15 cellular contexts compared by ENCODE assay signal in genomic region chr20:50501970-50502745, GRCh38. TPM values are rescaled to one million over a fixed set of nuclear protein-coding genes. Genes with fewer than 3 reads are reported as not detected.
DNase-seq lines count a peak whose midpoint lies in the region; ATAC-seq, FAIRE-seq and TF ChIP-seq lines count a peak whose summit lies in the region.
"Had no signal": no experiment of that assay in that cellular context is flagged by ENCODE, and none has a peak within 500 bp of the region (broad histone marks: within the 10 kb centered on the region; RNA-seq: fewer than 3 reads in every experiment).

No MANE protein-coding gene starts in this region.

- peaks cover 24% of the 10 kb centered on the region for H3K4me1 Mint-ChIP-seq in stimulated activated effector memory CD8-positive, alpha-beta T cell treated with anti-CD3 and anti-CD28 coated beads, Interleukin-12 subunit alpha, Interleukin-12 subunit beta, amount 100 ng/mL, for 72 hours

- intact Hi-C loops in GM12878 (cut with micrococcal nuclease; ENCODE audit: unreplicated experiment): no loop called here

- H4K20me1 ChIP-seq in GM12878 (ENCODE audit: control insufficient read depth, insufficient read depth): no peaks in the 10 kb centered on the region

- peak overlapping the region in 1 of 2 experiments; percentile 10 for H2BK12ac ChIP-seq in mesenchymal stem cell (ENCODE audit: low read length in 2 of 2)

- TF ChIP-seq EP300 in GM12878 (IDR thresholded peaks at IDR 0.05; ENCODE audit: borderline replicate concordance in 1 of 2, control insufficient read depth in 1 of 2, low read depth in 2 of 2, low read length in 2 of 2): no peak

- POLR2A ChIA-PET in GM12878 (lab: Charles Lee): interaction anchor here (0.6 to 4.4 kb wide), 6 partner anchors 12 to 87 kb away, joined by 3 to 33 read pairs (median 4); no protein-coding TSS in a partner anchor

- ATAC-seq in GM12878 (no peak), HG02610 (IDR thresholded peaks at IDR 0.05; ENCODE audit: unreplicated experiment) (no peak)
- ATAC-seq in stimulated activated effector memory CD8-positive, alpha-beta T cell treated with anti-CD3 and anti-CD28 coated beads, Interleukin-12 subunit alpha, Interleukin-12 subunit beta, amount 100 ng/mL, for 72 hours: no peak
- ATAC-seq: T-cell had no signal

- in situ Hi-C loops in GM12878 (cut with MboI): loop anchor here (25.0 kb wide), 1 partner anchor 815 kb away; no protein-coding TSS in a partner anchor

- H2AFZ ChIP-seq in GM12878 (ENCODE audit: control insufficient read depth, low read depth, low read length) (peak overlapping the region; percentile 89), mesenchymal stem cell (ENCODE audit: low read depth, low read length) (no peak overlapping the region)

- RAD21 ChIA-PET in GM12878 (lab: Charles Lee; ENCODE audit: unreplicated experiment): interaction anchor here (0.8 to 2.2 kb wide), 11 partner anchors 9 to 74 kb away, joined by 3 to 8 read pairs (median 4); no protein-coding TSS in a partner anchor

- H2BK5ac ChIP-seq in mesenchymal stem cell (ENCODE audit: low read depth, low read length, poor library complexity, severe bottlenecking): no peak overlapping the region

- no peak for TF ChIP-seq RAD21 in GM12878 (IDR thresholded peaks at IDR 0.05; ENCODE audit: insufficient read depth, low read depth, low read length)

- H3K79me2 ChIP-seq in GM12878 (ENCODE audit: control insufficient read depth, insufficient read depth, low read length): no peaks in the 10 kb centered on the region

- H3K36me3 ChIP-seq in GM12878 (ENCODE audit: control insufficient read depth in 2 of 2, insufficient read depth in 2 of 2, low read length in 1 of 2) (no peaks in the 10 kb centered on the region), mesenchymal stem cell (ENCODE audit: control insufficient read depth in 1 of 2, insufficient read depth in 2 of 2, low read depth in 1 of 2, low read length in 2 of 2) (no peaks in the 10 kb centered on the region)

- H3K27ac ChIP-seq in GM12878 (ENCODE audit: control insufficient read depth, insufficient read depth): peak overlapping the region; percentile 45
- H3K27ac ChIP-seq in mesenchymal stem cell (ENCODE audit: low read length, poor library complexity, severe bottlenecking): no peak overlapping the region

- no peaks in the 10 kb centered on the region; the same call in 2 of the 3 replicates for H3K9me3 ChIP-seq in GM12878 (replicated peaks; ENCODE audit: control insufficient read depth, insufficient read depth, low read length)
- no peaks in the 10 kb centered on the region for H3K9me3 ChIP-seq in mesenchymal stem cell (ENCODE audit: control insufficient read depth, low read length)

- no peak overlapping the region for H3K4me3 ChIP-seq in GM12878
- no peak overlapping the region for H3K4me3 ChIP-seq in mesenchymal stem cell (ENCODE audit: insufficient read depth in 1 of 2, low read depth in 1 of 2, low read length in 2 of 2)

- H3K9ac ChIP-seq in GM12878 (ENCODE audit: control insufficient read depth, insufficient read depth, low read length) (peak overlapping the region; percentile 44), mesenchymal stem cell (ENCODE audit: low read length) (peak overlapping the region; percentile 64)

- H2BK15ac ChIP-seq in mesenchymal stem cell (ENCODE audit: low read depth, poor library complexity, severe bottlenecking): peak overlapping the region; percentile 6

- peak overlapping the region; percentile 71 for H3K4me2 ChIP-seq in GM12878 (ENCODE audit: control insufficient read depth, insufficient read depth)
- no peak overlapping the region for H3K4me2 ChIP-seq in mesenchymal stem cell (ENCODE audit: low read length, poor library complexity, severe bottlenecking)

- peak; percentile 90 for DNase-seq in CD1c-positive myeloid dendritic cell (ENCODE audit: extremely low spot score)
- DNase-seq in GM12878 (ENCODE audit: low read depth, low spot score): no peak
- no peak for DNase-seq in mesenchymal stem cell
- DNase-seq in stimulated activated effector memory CD8-positive, alpha-beta T cell treated with anti-CD3 and anti-CD28 coated beads, Interleukin-12 subunit alpha, Interleukin-12 subunit beta, amount 100 ng/mL, for 72 hours (ENCODE audit: low spot score in 2 of 2): no peak
- DNase-seq in KG1 (lab: John Stamatoyannopoulos, UW): no peak
- DNase-seq in nucleus accumbens (lab: John Stamatoyannopoulos, UW): no peak
- DNase-seq in stimulated activated CD4-positive, alpha-beta T cell treated with anti-CD3 and anti-CD28 coated beads, Interleukin-4, amount 100 ng/mL, for 1 hour: no peak
- DNase-seq: activated CD4-positive, CD25-positive, alpha-beta regulatory T cell treated with anti-CD3 and anti-CD28 coated beads, Interleukin-2, amount 50 U/mL, for 72 hours; activated naive CD4-positive, alpha-beta T cell treated with anti-CD3 and anti-CD28 coated beads, Interleukin-2, amount 50 U/mL, for 16 hours; DMS53; effector memory CD4-positive, alpha-beta T cell; MM.1S; NCI-H2029 treated with DMSO at 0.1 percent for 48 hours; T-cell had no signal

- no peaks in the 10 kb centered on the region for H3K79me1 ChIP-seq in mesenchymal stem cell (replicated peaks; ENCODE audit: low read length, poor library complexity, severe bottlenecking)

- SMC1A ChIA-PET in GM12878 (lab: Charles Lee; ENCODE audit: uncharacterized antibody, unreplicated experiment): interaction anchor here (1.0 to 95.1 kb wide), 6 partner anchors 11 to 44 kb away, joined by 3 to 2799 read pairs (median 7); partner anchors contain the start of gene PTPN1

- H3K18ac ChIP-seq in mesenchymal stem cell (ENCODE audit: low read depth in 1 of 2, low read length in 2 of 2): no peak overlapping the region

- H3K4me3 Mint-ChIP-seq in stimulated activated effector memory CD8-positive, alpha-beta T cell treated with anti-CD3 and anti-CD28 coated beads, Interleukin-12 subunit alpha, Interleukin-12 subunit beta, amount 100 ng/mL, for 72 hours: no peak overlapping the region
- H3K4me3 Mint-ChIP-seq: T-cell had no signal

- TF ChIP-seq CTCF in GM12878 (IDR thresholded peaks at IDR 0.05 in 2 of 3, conservative IDR thresholded peaks at IDR 0.05 in 1 of 3; ENCODE audit: control insufficient read depth in 2 of 3, extremely low read depth in 1 of 3, insufficient read depth in 1 of 3, low read depth in 3 of 3, low read length in 3 of 3): no peak

- H2AK5ac ChIP-seq in mesenchymal stem cell (ENCODE audit: low read length, severe bottlenecking): no peak overlapping the region

- no peak overlapping the region for H4K91ac ChIP-seq in mesenchymal stem cell (ENCODE audit: low read length)

- CTCF ChIA-PET in GM12878 (lab: Yijun Ruan, JAX): interaction anchor here (0.5 to 10.4 kb wide), 13 partner anchors 9 to 84 kb away, joined by 3 to 240 read pairs (median 7); no protein-coding TSS in a partner anchor

- peak overlapping the region in 1 of 2 experiments; percentile 3 for H3K14ac ChIP-seq in mesenchymal stem cell (ENCODE audit: low read length in 2 of 2)

- peak overlapping the region; percentile 26 for H3K27ac Mint-ChIP-seq in stimulated activated effector memory CD8-positive, alpha-beta T cell treated with anti-CD3 and anti-CD28 coated beads, Interleukin-12 subunit alpha, Interleukin-12 subunit beta, amount 100 ng/mL, for 72 hours
- H3K27ac Mint-ChIP-seq: T-cell had no signal

- H3K36me3 Mint-ChIP-seq in stimulated activated effector memory CD8-positive, alpha-beta T cell treated with anti-CD3 and anti-CD28 coated beads, Interleukin-12 subunit alpha, Interleukin-12 subunit beta, amount 100 ng/mL, for 72 hours: no peaks in the 10 kb centered on the region
- H3K36me3 Mint-ChIP-seq: T-cell had no signal

- H3K4ac ChIP-seq in mesenchymal stem cell (ENCODE audit: low read depth in 1 of 2, low read length in 2 of 2): no peak overlapping the region

- H3K4me1 ChIP-seq in GM12878 (ENCODE audit: control insufficient read depth, insufficient read depth, low read length) (peaks cover 45% of the 10 kb centered on the region), mesenchymal stem cell (ENCODE audit: control insufficient read depth, insufficient read depth, low read depth, low read length) (peaks cover 3% of the 10 kb centered on the region)

- WGBS in GM12878 (ENCODE audit: insufficient coverage, insufficient replicate concordance, low lambda C conversion rate, missing lambda C conversion rate): 9% methylated on average over 12 of the region's 12 CpGs
- WGBS in mesenchymal stem cell: 83% methylated on average over 9 of the region's 12 CpGs

- H3K23ac ChIP-seq in mesenchymal stem cell (ENCODE audit: low read length in 2 of 2): no peak overlapping the region

- no peak overlapping the region for H4K8ac ChIP-seq in mesenchymal stem cell (ENCODE audit: low read length)

- H3K27me3 ChIP-seq in GM12878 (replicated peaks in 1 of 2; ENCODE audit: control insufficient read depth in 2 of 2, insufficient read depth in 2 of 2, low read length in 1 of 2) (no peaks in the 10 kb centered on the region), mesenchymal stem cell (ENCODE audit: control insufficient read depth in 1 of 2, insufficient read depth in 1 of 2, low read length in 2 of 2) (no peaks in the 10 kb centered on the region)

- no peaks in the 10 kb centered on the region for H3K9me3 Mint-ChIP-seq in stimulated activated effector memory CD8-positive, alpha-beta T cell treated with anti-CD3 and anti-CD28 coated beads, Interleukin-12 subunit alpha, Interleukin-12 subunit beta, amount 100 ng/mL, for 72 hours
- H3K9me3 Mint-ChIP-seq: T-cell had no signal

- FAIRE-seq in GM12878 (lab: Jason Lieb, UNC): no peak

- no TSS peak for BruUV-seq in GM12878 (replicated peaks; lab: Mats Ljungman, UMichigan)

- H2BK120ac ChIP-seq in mesenchymal stem cell (ENCODE audit: low read depth, low read length): no peak overlapping the region

- TF ChIP-seq POLR2A in GM12878 (IDR thresholded peaks at IDR 0.05; ENCODE audit: low read depth, low read length): no peak

RNA-seq across cellular contexts. Expression of gene PTPN1, which starts 8.0 kb away (rescaled TPM):
- 69.6 and 70.9 TPM in 2 replicates for total RNA-seq in GM12878 (2013; cell fraction: nucleolus; rRNA removed)
- total RNA-seq in GM12878 (2014; rRNA removed): 61.1 and 66.4 TPM in 2 replicates
- 45.9 and 47.0 TPM in 2 replicates for total RNA-seq in GM12878 (2014; rRNA removed; fragmentation: Illumina TruSeq; extraction: Trizol)
- 72.8 and 74.7 TPM in 2 replicates for total RNA-seq in GM12878 (2021)
- polyA plus RNA-seq in GM12878 (2011; ENCODE audit: low read depth): 32.2 TPM
- polyA plus RNA-seq in GM12878 (2011; rRNA removed): 33.1 and 40.4 TPM in 2 replicates
- polyA plus RNA-seq in GM12878 (2011; cell fraction: cytosol; rRNA removed): 37.7 and 41.0 TPM in 2 replicates
- polyA plus RNA-seq in GM12878 (2011; cell fraction: nucleus; rRNA removed): 52.3 and 57.0 TPM in 2 replicates
- 49.6 and 58.1 TPM in 2 replicates for polyA plus RNA-seq in GM12878 (2012)
- 66.7 and 72.2 TPM in 2 replicates for polyA plus RNA-seq in GM12878 (2014; fragmentation: Illumina TruSeq; extraction: Trizol)
- 10 to 100 TPM; 15.9 to 20.2 TPM for polyA plus RNA-seq in GM12878 (2014; fragmentation: Nextera tagmentation; extraction: Ambion mirVana)
- polyA plus RNA-seq in GM12878 (2014; rRNA removed): 57.6 and 57.8 TPM in 2 replicates
- polyA plus RNA-seq in GM12878 (2016; fragmentation: Nextera tagmentation; extraction: Ambion mirVana): 10 to 100 TPM; 37.7 to 40.8 TPM
- 29.8 and 31.8 TPM in 2 replicates for polyA minus RNA-seq in GM12878 (2011; rRNA and poly(A)+ RNA removed)
- 12.2 and 13.9 TPM in 2 replicates for polyA minus RNA-seq in GM12878 (2011; cell fraction: cytosol; rRNA and poly(A)+ RNA removed)
- polyA minus RNA-seq in GM12878 (2011; cell fraction: nucleus; rRNA and poly(A)+ RNA removed): 10.9 and 16.2 TPM in 2 replicates
- 66.8 TPM for polyA plus RNA-seq in mesenchymal stem cell (2013, experiment 1 of 2)
- 65.2 TPM for polyA plus RNA-seq in mesenchymal stem cell (2013, experiment 2 of 2)
